Comparison of ENCODE assay signal across 1 cellular context in the genomic region with DNA sequence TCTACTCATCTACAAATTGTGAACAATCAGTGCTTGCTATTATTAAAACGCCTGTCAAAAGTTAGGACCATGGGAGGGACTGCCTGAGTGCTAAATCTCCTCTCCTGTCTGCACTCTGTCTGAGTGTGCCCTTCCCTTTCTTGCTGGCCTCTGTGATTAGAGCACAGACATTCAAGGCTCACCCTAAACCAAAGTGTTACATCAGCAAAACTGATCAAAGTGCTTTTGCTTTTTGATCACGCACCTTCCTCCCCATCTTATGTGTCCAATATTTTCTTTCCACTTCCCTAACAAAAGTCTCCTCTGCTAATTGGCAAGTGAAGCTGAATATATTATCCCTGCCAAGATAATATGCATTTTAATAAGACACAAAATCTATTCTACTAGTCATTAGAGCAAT.
TF ChIP-seq lines count a peak whose summit lies in the region.

No MANE protein-coding gene starts in this region.

TF ChIP-seq in A549, 52 proteins besides CTCF, POLR2A, EP300 and RAD21 (continued from another document):
- TF ChIP-seq EHMT2 (IDR thresholded peaks at IDR 0.05; ENCODE audit: low read depth): no peak
- no peak for TF ChIP-seq JUNB (IDR thresholded peaks at IDR 0.05)
- TF ChIP-seq HOXB13 (CRISPR knock-in tag; IDR thresholded peaks at IDR 0.05; ENCODE audit: low read depth): no peak
- no peak for TF ChIP-seq KDM5A (IDR thresholded peaks at IDR 0.05)
- TF ChIP-seq HOXB5 (CRISPR knock-in tag; IDR thresholded peaks at IDR 0.05): no peak
